Comparison of ENCODE assay signal across 8 cellular contexts in the genomic region with DNA sequence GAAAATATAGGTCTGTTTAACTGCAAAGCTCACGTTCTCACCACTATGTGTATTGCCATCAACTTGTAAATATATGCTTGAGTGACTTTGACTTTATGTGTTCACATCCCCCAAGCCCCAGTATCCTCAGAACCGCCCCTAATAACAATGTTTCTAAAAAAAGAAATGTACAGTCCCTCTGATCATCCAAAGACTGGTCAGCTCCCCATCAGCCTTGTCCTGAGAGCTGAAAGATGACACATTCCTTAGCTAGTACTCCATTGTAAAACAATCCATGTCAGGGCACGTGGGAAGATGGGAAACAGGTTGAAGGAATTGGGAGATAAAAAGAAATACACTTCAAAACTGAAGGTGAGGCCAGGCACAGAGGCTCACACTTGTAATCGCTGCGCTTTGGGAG.
"Had no signal": no experiment of that assay in that cellular context is flagged by ENCODE, and none has a peak within 500 bp of the region (broad histone marks: within the 10 kb centered on the region; RNA-seq: fewer than 3 reads in every experiment).

No MANE protein-coding gene starts in this region.

- H3K9ac ChIP-seq: GM23248 had no signal

- FAIRE-seq: HepG2 had no signal

- H3K27ac ChIP-seq: GM23248, HL-60 had no signal

- H2AFZ ChIP-seq: GM23248 had no signal

- H3K36me3 ChIP-seq: HAP-1 had no signal

- DNase-seq: GM23248, GOT3, H7, HFFc6 had no signal

- H3K9me3 ChIP-seq: HAP-1 had no signal

- H3K4me3 ChIP-seq: GM23248, HAP-1 had no signal

- ATAC-seq: HCT116, HepG2 had no signal

- H3K4me1 ChIP-seq: HAP-1 had no signal
